ENCODE assay signal across 8 cellular contexts in genomic region chr20:53608456-53609413, GRCh38. TPM values are rescaled to one million over a fixed set of nuclear protein-coding genes. Genes with fewer than 3 reads are reported as not detected.
DNase-seq lines count a peak whose midpoint lies in the region; ATAC-seq and TF ChIP-seq lines count a peak whose summit lies in the region.

No MANE protein-coding gene starts in this region.

- H3K4me1 Mint-ChIP-seq in activated naive CD8-positive, alpha-beta T cell treated with anti-CD3 and anti-CD28 coated beads for 36 hours: peaks cover 39% of the 10 kb centered on the region
- H3K4me1 Mint-ChIP-seq in type B pancreatic cell (ENCODE audit: unreplicated experiment): peaks cover 14% of the 10 kb centered on the region

- H3K27ac Mint-ChIP-seq in activated naive CD8-positive, alpha-beta T cell treated with anti-CD3 and anti-CD28 coated beads for 36 hours: peak overlapping the region; percentile 92
- H3K27ac Mint-ChIP-seq in type B pancreatic cell: peak overlapping the region; percentile 39

- H3K4me3 Mint-ChIP-seq in activated naive CD8-positive, alpha-beta T cell treated with anti-CD3 and anti-CD28 coated beads for 36 hours: peak overlapping the region; percentile 76
- H3K4me3 Mint-ChIP-seq in type B pancreatic cell: no peak overlapping the region

- H3K36me3 Mint-ChIP-seq in activated naive CD8-positive, alpha-beta T cell treated with anti-CD3 and anti-CD28 coated beads for 36 hours: peaks cover 23% of the 10 kb centered on the region
- H3K36me3 Mint-ChIP-seq in type B pancreatic cell: no peaks in the 10 kb centered on the region

- ATAC-seq in left lobe of liver (peak; percentile 15), GM18519 (IDR thresholded peaks at IDR 0.05; ENCODE audit: low FRiP score, unreplicated experiment) (no peak)

- TF ChIP-seq CTCF in type B pancreatic cell (conservative IDR thresholded peaks at IDR 0.05): no peak

- DNase-seq in activated gamma-delta T cell treated with Interleukin-2 at 50 U/mL for 16 hours (peak; percentile 24), activated gamma-delta T cell (lab: John Stamatoyannopoulos, UW) (no peak), left lobe of liver (ENCODE audit: low spot score) (peak; percentile 48), type B pancreatic cell (ENCODE audit: extremely low spot score, unreplicated experiment) (peak; percentile 64), NCI-H2107 (lab: John Stamatoyannopoulos, UW) (no peak), NCI-H1436 treated with DMSO at 0.1 percent for 48 hours (lab: John Stamatoyannopoulos, UW) (no peak)
- DNase-seq in activated naive CD8-positive, alpha-beta T cell treated with anti-CD3 and anti-CD28 coated beads for 36 hours: peak; percentile 25

- H3K9me3 Mint-ChIP-seq in activated naive CD8-positive, alpha-beta T cell treated with anti-CD3 and anti-CD28 coated beads for 36 hours: no peaks in the 10 kb centered on the region
- H3K9me3 Mint-ChIP-seq in type B pancreatic cell: no peaks in the 10 kb centered on the region

- no peaks in the 10 kb centered on the region for H3K27me3 Mint-ChIP-seq in activated naive CD8-positive, alpha-beta T cell treated with anti-CD3 and anti-CD28 coated beads for 36 hours
- no peaks in the 10 kb centered on the region for H3K27me3 Mint-ChIP-seq in type B pancreatic cell

RNA-seq across cellular contexts. Expression of gene ZNF217, which starts 15.1 kb away (rescaled TPM):
- 10 to 100 TPM; 55.6 to 59.0 TPM for total RNA-seq in activated naive CD8-positive, alpha-beta T cell treated with anti-CD3 and anti-CD28 coated beads for 36 hours
- 11.1 TPM for total RNA-seq in left lobe of liver
- 32.8 and 78.1 TPM in 2 replicates for total RNA-seq in type B pancreatic cell (ENCODE audit: low replicate concordance)

Comparison
In these comparisons a context has a peak if more than half of its experiments do, and no peak if none do; other contexts are left out.
1. DNase-seq: peak in activated gamma-delta T cell treated with Interleukin-2 at 50 U/mL for 16 hours (single experiment), activated naive CD8-positive, alpha-beta T cell treated with anti-CD3 and anti-CD28 coated beads for 36 hours (single experiment), left lobe of liver (single experiment) and type B pancreatic cell (single experiment); none in activated gamma-delta T cell (single experiment), NCI-H2107 (single experiment) and NCI-H1436 treated with DMSO at 0.1 percent for 48 hours (single experiment).